Comparison of ENCODE assay signal across 31 cellular contexts in genomic region chr3:42115223-42115622, GRCh38. TPM values are rescaled to one million over a fixed set of nuclear protein-coding genes. Genes with fewer than 3 reads are reported as not detected.
DNase-seq lines count a peak whose midpoint lies in the region; ATAC-seq and TF ChIP-seq lines count a peak whose summit lies in the region.
"Had no signal": no experiment of that assay in that cellular context is flagged by ENCODE, and none has a peak within 500 bp of the region (broad histone marks: within the 10 kb centered on the region; RNA-seq: fewer than 3 reads in every experiment).

No MANE protein-coding gene starts in this region.

- no peak overlapping the region for H2BK20ac ChIP-seq in H9 (ENCODE audit: low read depth, low read length, poor library complexity, severe bottlenecking)

- H3K9me3 ChIP-seq in mammary epithelial cell (replicated peaks; ENCODE audit: insufficient read depth, low read length): no peaks in the 10 kb centered on the region
- no peaks in the 10 kb centered on the region for H3K9me3 ChIP-seq in heart right ventricle
- no peaks in the 10 kb centered on the region for H3K9me3 ChIP-seq in tibial nerve
- H3K9me3 ChIP-seq in CD8-positive, alpha-beta memory T cell (ENCODE audit: low read length): no peaks in the 10 kb centered on the region
- no peaks in the 10 kb centered on the region for H3K9me3 ChIP-seq in H9 (ENCODE audit: control insufficient read depth, low read depth, low read length)
- H3K9me3 ChIP-seq: Caco-2, pancreas had no signal

- no peak overlapping the region for H3T11ph ChIP-seq in H9 (ENCODE audit: low read length)

- H2BK120ac ChIP-seq in H9 (ENCODE audit: low read depth, low read length, poor library complexity, severe bottlenecking): no peak overlapping the region

- H2BK5ac ChIP-seq in H9 (ENCODE audit: insufficient read length, low read length): no peak overlapping the region

- no peak overlapping the region for H3K4me3 ChIP-seq in mammary epithelial cell (replicated peaks in 1 of 3; ENCODE audit: insufficient read depth in 1 of 3, low read depth in 2 of 3, low read length in 3 of 3)
- H3K4me3 ChIP-seq in heart right ventricle: no peak overlapping the region
- no peak overlapping the region for H3K4me3 ChIP-seq in tibial nerve
- no peak overlapping the region for H3K4me3 ChIP-seq in CD8-positive, alpha-beta memory T cell (ENCODE audit: low read length)
- H3K4me3 ChIP-seq: GM23248, pancreas had no signal

- H4K91ac ChIP-seq in H9 (ENCODE audit: insufficient read length, low read depth, low read length): no peak overlapping the region

- CTCF ChIA-PET in MCF 10A (lab: Yijun Ruan, JAX): interaction anchor here (0.7 to 10.1 kb wide), 3 partner anchors 15 to 194 kb away, joined by 3 to 369 read pairs (median 46); no protein-coding TSS in a partner anchor
- CTCF ChIA-PET in mammary epithelial cell (lab: Charles Lee; ENCODE audit: low non-redundant PET): no interaction called here
- CTCF ChIA-PET in CD8-positive, alpha-beta memory T cell (lab: Charles Lee): no interaction called here

- ATAC-seq in heart right ventricle: peak in 5 of 8 donors; percentile 14 to 77 (median 43)

- H3K9ac ChIP-seq in mammary epithelial cell (ENCODE audit: insufficient read depth, low read length) (no peak overlapping the region), H9 (ENCODE audit: extremely low read depth, insufficient read length, low read length) (no peak overlapping the region)
- H3K9ac ChIP-seq: GM23248 had no signal

- DNase-seq in MCF 10A (ENCODE audit: unreplicated experiment) (peak; percentile 65), mammary epithelial cell (no peak), heart right ventricle (no peak), mesenteric fat pad (ENCODE audit: low spot score) (peak; percentile 60), tibial nerve (ENCODE audit: low spot score in 2 of 2) (no peak), AG20443 (ENCODE audit: low spot score) (no peak), H9 (no peak)
- DNase-seq in CD8-positive, alpha-beta memory T cell: no peak
- DNase-seq: activated CD8-positive, alpha-beta memory T cell treated with anti-CD3 and anti-CD28 coated beads for 24 hours; activated naive CD4-positive, alpha-beta T cell treated with anti-CD3 and anti-CD28 coated beads, Interleukin-2, amount 10 ng/mL, durations not matched to agents 7 days and 5 days; activated T-cell treated with anti-CD3 and anti-CD28 coated beads, Interleukin-2, amount 50 U/mL, for 24 hours; anterior cingulate cortex; Caco-2; DND-41; effector CD8-positive, alpha-beta T cell; erythroblast; GM23248; Kasumi-1; kidney; midbrain; NCI-H1048; NCI-H187; NCI-H2227 treated with DMSO at 0.1 percent for 48 hours; NCI-H748 treated with DMSO at 0.1 percent for 48 hours; nephron progenitor cell; pancreas; SHP77; small intestine; stimulated activated CD4-positive, alpha-beta T cell treated with anti-CD3 and anti-CD28 coated beads, Interleukin-2, amount 100 ng/mL, for 48 hours; stimulated activated naive CD4-positive, alpha-beta T cell treated with Interleukin-2 at 50 U/mL for 16 hours; SW 1271 had no signal

- H4K5ac ChIP-seq in H9 (ENCODE audit: insufficient read length, low read depth, low read length): no peak overlapping the region

- no peak overlapping the region for H2BK12ac ChIP-seq in H9 (ENCODE audit: insufficient read length, low read depth, low read length)

- H3K27me3 ChIP-seq in mammary epithelial cell (ENCODE audit: insufficient read depth, low read length) (no peaks in the 10 kb centered on the region), heart right ventricle (no peaks in the 10 kb centered on the region), tibial nerve (no peaks in the 10 kb centered on the region), H9 (ENCODE audit: insufficient read depth, low read length) (no peaks in the 10 kb centered on the region)
- no peaks in the 10 kb centered on the region for H3K27me3 ChIP-seq in CD8-positive, alpha-beta memory T cell (ENCODE audit: insufficient read depth, low read length, poor library complexity, severe bottlenecking)
- H3K27me3 ChIP-seq: pancreas had no signal

- no peaks in the 10 kb centered on the region for H3K9me3 Mint-ChIP-seq in MCF 10A (ENCODE audit: unreplicated experiment)
- no peaks in the 10 kb centered on the region for H3K9me3 Mint-ChIP-seq in CD8-positive, alpha-beta memory T cell
- no peaks in the 10 kb centered on the region; a peak in 1 of 5 replicates for H3K9me3 Mint-ChIP-seq in H9
- H3K9me3 Mint-ChIP-seq: activated naive CD4-positive, alpha-beta T cell treated with anti-CD3 and anti-CD28 coated beads, Interleukin-2, amount 10 ng/mL, durations not matched to agents 7 days and 5 days; activated T-cell treated with anti-CD3 and anti-CD28 coated beads, Interleukin-2, amount 50 U/mL, for 24 hours; nephron progenitor cell had no signal

- H3K4me1 Mint-ChIP-seq in MCF 10A (ENCODE audit: insufficient read depth, unreplicated experiment) (peaks cover 24% of the 10 kb centered on the region), H9 (peaks cover 16% of the 10 kb centered on the region in 2 experiments)
- H3K4me1 Mint-ChIP-seq in CD8-positive, alpha-beta memory T cell: peaks cover 4 to 7% (median 7%) of the 10 kb centered on the region in 3 donors

- H3K14ac ChIP-seq in H9 (ENCODE audit: insufficient read depth, low read length): no peak overlapping the region

- no peak overlapping the region for H3K4ac ChIP-seq in H9 (ENCODE audit: low read depth, low read length)

- dilution Hi-C loops in mammary epithelial cell (cut with HindIII; ENCODE audit: low sequenced_read_pairs): loop anchor here (25.0 kb wide), 1 partner anchor 322 kb away; no protein-coding TSS in a partner anchor

- H3K4me2 ChIP-seq in mammary epithelial cell (ENCODE audit: insufficient read depth, low read depth, low read length) (no peak overlapping the region), H9 (ENCODE audit: insufficient read depth, insufficient read length, low read length) (no peak overlapping the region)

- H3K56ac ChIP-seq in H9 (ENCODE audit: insufficient read length, low read depth, low read length): no peak overlapping the region

- BruUV-seq in MCF 10A (replicated peaks; lab: Mats Ljungman, UMichigan) (no TSS peak), mammary epithelial cell (replicated peaks; lab: Mats Ljungman, UMichigan) (no TSS peak)

- WGBS in mammary epithelial cell (ENCODE audit: low coverage, missing lambda C conversion rate): 55% methylated on average over 13 of the region's 13 CpGs
- 68 to 83% methylated on average over 13 of the region's 13 CpGs for WGBS in heart right ventricle, 2 donors
- 62 to 68% methylated on average over 13 of the region's 13 CpGs for WGBS in tibial nerve, 2 donors
- no CpG with 5 or more reads among the region's 13 CpGs for WGBS in H9 (ENCODE audit: extremely low coverage, insufficient read length, low lambda C conversion rate)

- H3K18ac ChIP-seq in H9 (ENCODE audit: insufficient read length, low read depth, low read length): no peak overlapping the region

- H2AK5ac ChIP-seq in H9 (ENCODE audit: insufficient read length, low read length): no peak overlapping the region

- intact Hi-C loops in MCF 10A (cut with micrococcal nuclease) (loop anchor here (5.0 kb wide), 2 partner anchors 223 to 327 kb away; no protein-coding TSS in a partner anchor), mammary epithelial cell (cut with micrococcal nuclease) (loop anchor here (5.0 to 10.0 kb wide), 2 partner anchors 223 to 430 kb away; no protein-coding TSS in a partner anchor), heart right ventricle (cut with DNase I) (loop anchor here in 7 of 10 donors (5.0 to 10.0 kb wide), 3 partner anchors 77 to 1660 kb away; partner anchors contain the start of gene RPL14 (in 1 of the 7))

- H2AFZ ChIP-seq in mammary epithelial cell (ENCODE audit: low read depth, low read length) (no peak overlapping the region), H9 (ENCODE audit: low read length) (no peak overlapping the region)
- H2AFZ ChIP-seq: GM23248 had no signal

- H3K23ac ChIP-seq in H9 (ENCODE audit: insufficient read length, low read depth, low read length): no peak overlapping the region

- H4K8ac ChIP-seq in H9 (replicated peaks; ENCODE audit: insufficient read length, low read depth, low read length): no peak overlapping the region

- H3K36me3 ChIP-seq in mammary epithelial cell (ENCODE audit: insufficient read depth, low read length): no peaks in the 10 kb centered on the region
- peaks cover 0 to 21% (median 0%) of the 10 kb centered on the region in 9 donors for H3K36me3 ChIP-seq in heart right ventricle
- H3K36me3 ChIP-seq in tibial nerve: peaks cover 0 to 4% (median 0%) of the 10 kb centered on the region in 3 donors
- no peaks in the 10 kb centered on the region for H3K36me3 ChIP-seq in CD8-positive, alpha-beta memory T cell (ENCODE audit: insufficient read depth, low read length)
- H3K36me3 ChIP-seq: pancreas had no signal

- no peaks in the 10 kb centered on the region for H3K79me1 ChIP-seq in H9 (ENCODE audit: insufficient read depth, low read depth, low read length, poor library complexity, severe bottlenecking)

- H3K4me1 ChIP-seq in mammary epithelial cell (ENCODE audit: insufficient read depth, low read length): peaks cover 39% of the 10 kb centered on the region
- peaks cover 35 to 66% (median 57%) of the 10 kb centered on the region in 9 donors for H3K4me1 ChIP-seq in heart right ventricle
- H3K4me1 ChIP-seq in tibial nerve: peaks cover 0 to 60% (median 11%) of the 10 kb centered on the region in 4 donors
- no peaks in the 10 kb centered on the region for H3K4me1 ChIP-seq in CD8-positive, alpha-beta memory T cell (ENCODE audit: insufficient read depth, low read length)
- H3K4me1 ChIP-seq in H9 (ENCODE audit: insufficient read depth, low read length): peaks cover 2% of the 10 kb centered on the region; the same call in 1 of the 2 replicates

- no peak overlapping the region for H2BK15ac ChIP-seq in H9 (ENCODE audit: low read depth, low read length)

- TF ChIP-seq POLR2A in tibial nerve (IDR thresholded peaks at IDR 0.05): no peak

- H3K36me3 Mint-ChIP-seq in MCF 10A (ENCODE audit: insufficient read depth, unreplicated experiment) (no peaks in the 10 kb centered on the region), H9 (ENCODE audit: insufficient read depth in 1 of 3, low read depth in 3 of 3) (no peaks in the 10 kb centered on the region; a peak in 1 of 7 replicates)
- H3K36me3 Mint-ChIP-seq in CD8-positive, alpha-beta memory T cell: peaks cover 0 to 2% (median 0%) of the 10 kb centered on the region in 3 donors
- H3K36me3 Mint-ChIP-seq: activated naive CD4-positive, alpha-beta T cell treated with anti-CD3 and anti-CD28 coated beads, Interleukin-2, amount 10 ng/mL, durations not matched to agents 7 days and 5 days had no signal

- H3K4me3 Mint-ChIP-seq in MCF 10A (ENCODE audit: unreplicated experiment) (no peak overlapping the region), H9 (no peak overlapping the region)
- H3K4me3 Mint-ChIP-seq in CD8-positive, alpha-beta memory T cell: no peak overlapping the region
- H3K4me3 Mint-ChIP-seq: activated naive CD4-positive, alpha-beta T cell treated with anti-CD3 and anti-CD28 coated beads, Interleukin-2, amount 10 ng/mL, durations not matched to agents 7 days and 5 days; activated T-cell treated with anti-CD3 and anti-CD28 coated beads, Interleukin-2, amount 50 U/mL, for 24 hours; nephron progenitor cell had no signal

- TF ChIP-seq CTCF in MCF 10A (IDR thresholded peaks at IDR 0.05; ENCODE audit: unreplicated experiment): no peak
- no peak for TF ChIP-seq CTCF in mammary epithelial cell (conservative IDR thresholded peaks at IDR 0.05 in 1 of 2, IDR thresholded peaks at IDR 0.05 in 1 of 2; ENCODE audit: extremely low read depth in 1 of 2, insufficient read depth in 1 of 2, low read depth in 1 of 2, low read length in 2 of 2)
- TF ChIP-seq CTCF in heart right ventricle (IDR thresholded peaks at IDR 0.05): no peak
- no peak for TF ChIP-seq CTCF in tibial nerve (IDR thresholded peaks at IDR 0.05)
- no peak for TF ChIP-seq CTCF in H9 (conservative IDR thresholded peaks at IDR 0.05)

- no peak for TF ChIP-seq EP300 in tibial nerve (IDR thresholded peaks at IDR 0.05)

- H3K27ac ChIP-seq in mammary epithelial cell (ENCODE audit: insufficient read depth, low read depth, low read length) (no peak overlapping the region), heart right ventricle (peak overlapping the region in 6 of 10 donors; percentile 3 to 75 (median 54)), tibial nerve (no peak overlapping the region), H9 (ENCODE audit: insufficient read length, low read depth, low read length) (no peak overlapping the region)
- H3K27ac ChIP-seq in CD8-positive, alpha-beta memory T cell (ENCODE audit: low read depth, low read length): no peak overlapping the region
- H3K27ac ChIP-seq: GM23248, pancreas had no signal

- H3K27ac Mint-ChIP-seq in MCF 10A (ENCODE audit: low read depth, unreplicated experiment) (no peak overlapping the region), H9 (peak overlapping the region in 1 of 3 experiments; percentile 41; a peak in 2 of 7 replicates)
- H3K27ac Mint-ChIP-seq in CD8-positive, alpha-beta memory T cell: peak overlapping the region in 1 of 8 donors; percentile 80
- H3K27ac Mint-ChIP-seq: activated naive CD4-positive, alpha-beta T cell treated with anti-CD3 and anti-CD28 coated beads, Interleukin-2, amount 10 ng/mL, durations not matched to agents 7 days and 5 days; activated T-cell treated with anti-CD3 and anti-CD28 coated beads, Interleukin-2, amount 50 U/mL, for 24 hours had no signal

- in situ Hi-C loops in mammary epithelial cell (cut with MboI; ENCODE audit: low sequenced_read_pairs in 2 of 2): no loop called here

- H3K27me3 Mint-ChIP-seq in MCF 10A (ENCODE audit: insufficient read depth, unreplicated experiment) (no peaks in the 10 kb centered on the region), H9 (ENCODE audit: low read depth) (no peaks in the 10 kb centered on the region)
- no peaks in the 10 kb centered on the region for H3K27me3 Mint-ChIP-seq in CD8-positive, alpha-beta memory T cell
- H3K27me3 Mint-ChIP-seq: activated naive CD4-positive, alpha-beta T cell treated with anti-CD3 and anti-CD28 coated beads, Interleukin-2, amount 10 ng/mL, durations not matched to agents 7 days and 5 days; activated T-cell treated with anti-CD3 and anti-CD28 coated beads, Interleukin-2, amount 50 U/mL, for 24 hours had no signal

- POLR2A ChIA-PET in MCF 10A (lab: Yijun Ruan, JAX): no interaction called here
- POLR2A ChIA-PET in CD8-positive, alpha-beta memory T cell (lab: Charles Lee): no interaction called here

- H4K20me1 ChIP-seq in mammary epithelial cell (ENCODE audit: insufficient read depth, low read length) (no peaks in the 10 kb centered on the region), H9 (ENCODE audit: control insufficient read depth, insufficient read depth, insufficient read length) (no peaks in the 10 kb centered on the region)

- H3K23me2 ChIP-seq in H9 (ENCODE audit: insufficient read length, low read depth, low read length, poor library complexity, severe bottlenecking): no peaks in the 10 kb centered on the region

- peaks cover 53% of the 10 kb centered on the region for H3K79me2 ChIP-seq in mammary epithelial cell (ENCODE audit: insufficient read depth, low read length)
- no peaks in the 10 kb centered on the region for H3K79me2 ChIP-seq in H9 (ENCODE audit: insufficient read depth, low read length)

RNA-seq across cellular contexts. Expression of gene TRAK1, which starts 24.1 kb away (rescaled TPM):
- total RNA-seq in MCF 10A (2022) (32.8 and 33.2 TPM in 2 replicates), mammary epithelial cell (10 to 100 TPM; 64.5 to 67.2 TPM), heart right ventricle (100 to 1,000 TPM; 182 to 423 (median 320) TPM), mesenteric fat pad (38.3 TPM), tibial nerve (10 to 100 TPM; 28.6 to 68.1 (median 35.5) TPM), H9 (2021) (30.6 and 34.2 TPM in 2 replicates)
- polyA plus RNA-seq in mammary epithelial cell (36.6 TPM), heart right ventricle (10 to 100 TPM; 35.5 to 41.2 TPM)
- 56.6 TPM for polyA minus RNA-seq in mammary epithelial cell
- total RNA-seq in CD8-positive, alpha-beta memory T cell: 10 to 100 TPM; 19.7 to 20.0 TPM
- polyA plus RNA-seq in CD8-positive, alpha-beta memory T cell: 10.4 TPM

Comparison
In these comparisons a context has a peak if more than half of its experiments do, and no peak if none do; other contexts are left out.
1. DNase-seq: peak in MCF 10A (single experiment) and mesenteric fat pad (single experiment); none in mammary epithelial cell (single experiment), heart right ventricle (0 of 2), tibial nerve (0 of 2), AG20443 (single experiment), CD8-positive, alpha-beta memory T cell (0 of 5) and H9 (single experiment).
2. H3K27ac ChIP-seq: peak in heart right ventricle (6 of 10); none in mammary epithelial cell (single experiment), tibial nerve (0 of 4), CD8-positive, alpha-beta memory T cell (single experiment) and H9 (single experiment).